ENCODE assay signal across 8 cellular contexts in genomic region chr10:96991313-96991841, GRCh38.
A peak's percentile ranks its signal among the peaks of the same experiment; 100 is the strongest.
DNase-seq lines count a peak whose midpoint lies in the region; ATAC-seq and TF ChIP-seq lines count a peak whose summit lies in the region.

No MANE protein-coding gene starts in this region.

- ATAC-seq in stimulated activated naive CD8-positive, alpha-beta T cell treated with anti-CD3 and anti-CD28 coated beads, Interleukin-15, amount 100 ng/mL, for 72 hours, result peak; percentile 67
- ATAC-seq in stimulated activated naive CD8-positive, alpha-beta T cell treated with anti-CD3 and anti-CD28 coated beads, Interleukin-15, Interleukin-2, amounts not matched to agents 100 U/mL and 50 U/mL, for 24 hours, result no peak
- ATAC-seq in HG03565 (IDR thresholded peaks at IDR 0.05; ENCODE audit: unreplicated experiment), result peak; percentile 44

- no peak for TF ChIP-seq CTCF in nephron progenitor cell (IDR thresholded peaks at IDR 0.05)

- no peak for DNase-seq in stimulated activated naive CD8-positive, alpha-beta T cell treated with anti-CD3 and anti-CD28 coated beads, Interleukin-15, amount 100 ng/mL, for 72 hours
- DNase-seq in stimulated activated naive CD8-positive, alpha-beta T cell treated with anti-CD3 and anti-CD28 coated beads, Interleukin-15, Interleukin-2, amounts not matched to agents 100 U/mL and 50 U/mL, for 24 hours, result no peak
- DNase-seq in fibroblast of gingiva (ENCODE audit: low read depth) (peak; percentile 41), dermis blood vessel endothelial cell (no peak), NOMO-1 treated with dmso at 0.1 percent for 144 hours (lab: John Stamatoyannopoulos, UW; ENCODE audit: unreplicated experiment) (no peak), nephron progenitor cell (no peak)
- no peak for DNase-seq in activated naive CD4-positive, alpha-beta T cell treated with anti-CD3 and anti-CD28 coated beads, Interleukin-2, amount 10 ng/mL, durations not matched to agents 7 days and 5 days

- H3K4me3 Mint-ChIP-seq in stimulated activated naive CD8-positive, alpha-beta T cell treated with anti-CD3 and anti-CD28 coated beads, Interleukin-15, amount 100 ng/mL, for 72 hours, result no peak overlapping the region
- no peak overlapping the region for H3K4me3 Mint-ChIP-seq in nephron progenitor cell
- no peak overlapping the region for H3K4me3 Mint-ChIP-seq in activated naive CD4-positive, alpha-beta T cell treated with anti-CD3 and anti-CD28 coated beads, Interleukin-2, amount 10 ng/mL, durations not matched to agents 7 days and 5 days

- peaks cover 13% of the 10 kb centered on the region for H3K4me1 Mint-ChIP-seq in stimulated activated naive CD8-positive, alpha-beta T cell treated with anti-CD3 and anti-CD28 coated beads, Interleukin-15, amount 100 ng/mL, for 72 hours
- H3K4me1 Mint-ChIP-seq in nephron progenitor cell, result peaks cover 22% of the 10 kb centered on the region
- H3K4me1 Mint-ChIP-seq in activated naive CD4-positive, alpha-beta T cell treated with anti-CD3 and anti-CD28 coated beads, Interleukin-2, amount 10 ng/mL, durations not matched to agents 7 days and 5 days, result no peaks in the 10 kb centered on the region

- H3K27me3 Mint-ChIP-seq in stimulated activated naive CD8-positive, alpha-beta T cell treated with anti-CD3 and anti-CD28 coated beads, Interleukin-15, amount 100 ng/mL, for 72 hours, result no peaks in the 10 kb centered on the region
- H3K27me3 Mint-ChIP-seq in nephron progenitor cell (ENCODE audit: low read depth, poor library complexity), result no peaks in the 10 kb centered on the region
- no peaks in the 10 kb centered on the region for H3K27me3 Mint-ChIP-seq in activated naive CD4-positive, alpha-beta T cell treated with anti-CD3 and anti-CD28 coated beads, Interleukin-2, amount 10 ng/mL, durations not matched to agents 7 days and 5 days

- H3K27ac Mint-ChIP-seq in stimulated activated naive CD8-positive, alpha-beta T cell treated with anti-CD3 and anti-CD28 coated beads, Interleukin-15, amount 100 ng/mL, for 72 hours, result no peak overlapping the region
- H3K27ac Mint-ChIP-seq in nephron progenitor cell, result no peak overlapping the region
- no peak overlapping the region for H3K27ac Mint-ChIP-seq in activated naive CD4-positive, alpha-beta T cell treated with anti-CD3 and anti-CD28 coated beads, Interleukin-2, amount 10 ng/mL, durations not matched to agents 7 days and 5 days

- CTCF ChIA-PET in activated naive CD4-positive, alpha-beta T cell treated with anti-CD3 and anti-CD28 coated beads, Interleukin-2, amount 10 ng/mL, durations not matched to agents 7 days and 5 days (lab: Charles Lee), result interaction anchor here (1.1 kb wide), 1 partner anchor 34 kb away, joined by 5 read pairs; no protein-coding TSS in a partner anchor

- H3K9me3 Mint-ChIP-seq in stimulated activated naive CD8-positive, alpha-beta T cell treated with anti-CD3 and anti-CD28 coated beads, Interleukin-15, amount 100 ng/mL, for 72 hours, result no peaks in the 10 kb centered on the region
- H3K9me3 Mint-ChIP-seq in nephron progenitor cell, result no peaks in the 10 kb centered on the region
- H3K9me3 Mint-ChIP-seq in activated naive CD4-positive, alpha-beta T cell treated with anti-CD3 and anti-CD28 coated beads, Interleukin-2, amount 10 ng/mL, durations not matched to agents 7 days and 5 days, result no peaks in the 10 kb centered on the region

- H3K36me3 Mint-ChIP-seq in nephron progenitor cell (ENCODE audit: low read depth), result no peaks in the 10 kb centered on the region
- no peaks in the 10 kb centered on the region for H3K36me3 Mint-ChIP-seq in activated naive CD4-positive, alpha-beta T cell treated with anti-CD3 and anti-CD28 coated beads, Interleukin-2, amount 10 ng/mL, durations not matched to agents 7 days and 5 days
